1 cellular context compared by ENCODE assay signal in genomic region chr17:47323382-47324223, GRCh38.
TF ChIP-seq lines count a peak whose summit lies in the region.

TSS of gene EFCAB13 (plus strand) at chr17:47323955. CDS start at chr17:47328354, 4,399 bp downstream.

TF ChIP-seq in HepG2, 621 proteins besides CTCF, POLR2A, EP300 and RAD21 (continued from another document and continues in another):
- TF ChIP-seq HINFP (CRISPR knock-in tag; IDR thresholded peaks at IDR 0.05; ENCODE audit: low read depth) (peak; percentile 61; the same call in 1 of the 2 replicates), ZNF687 (CRISPR knock-in tag; IDR thresholded peaks at IDR 0.05) (peak; percentile 100), FOSL1 (CRISPR knock-in tag; IDR thresholded peaks at IDR 0.05; ENCODE audit: borderline replicate concordance) (no peak), SAP130 (CRISPR knock-in tag; IDR thresholded peaks at IDR 0.05; ENCODE audit: low read depth) (peak; percentile 85), AKNA (CRISPR knock-in tag; IDR thresholded peaks at IDR 0.05; ENCODE audit: borderline replicate concordance) (no peak), MNT (IDR thresholded peaks at IDR 0.05) (no peak), PHB2 (IDR thresholded peaks at IDR 0.05; ENCODE audit: partially characterized antibody) (no peak), THRA (CRISPR knock-in tag; IDR thresholded peaks at IDR 0.05; ENCODE audit: borderline replicate concordance) (peak; percentile 68; the same call in 1 of the 2 replicates), ZHX1 (CRISPR knock-in tag; IDR thresholded peaks at IDR 0.05; ENCODE audit: low read depth) (peak; percentile 95), GRHL1 (CRISPR knock-in tag; conservative IDR thresholded peaks at IDR 0.05) (no peak; the same call in 1 of the 2 replicates), ZNF205 (CRISPR knock-in tag; IDR thresholded peaks at IDR 0.05) (peak; percentile 56; the same call in 1 of the 2 replicates), ZNF629 (CRISPR knock-in tag; conservative IDR thresholded peaks at IDR 0.05) (0 out of 2 replicates have a peak, but pooled peaks have one; percentile 39), MED8 (CRISPR knock-in tag; IDR thresholded peaks at IDR 0.05; ENCODE audit: insufficient replicate concordance) (peak; percentile 54), ZBTB46 (CRISPR knock-in tag; IDR thresholded peaks at IDR 0.05; ENCODE audit: borderline replicate concordance) (0 out of 2 replicates have a peak, but pooled peaks have one; percentile 91), ZFP36L2 (CRISPR knock-in tag; IDR thresholded peaks at IDR 0.05) (no peak), ZNF747 (CRISPR knock-in tag; IDR thresholded peaks at IDR 0.05; ENCODE audit: borderline replicate concordance) (no peak), ZNF639 (CRISPR knock-in tag; conservative IDR thresholded peaks at IDR 0.05) (peak; percentile 92), ZNF674 (CRISPR knock-in tag; IDR thresholded peaks at IDR 0.05; ENCODE audit: low read depth) (peak; percentile 93; the same call in 1 of the 2 replicates), ZNF354B (CRISPR knock-in tag; IDR thresholded peaks at IDR 0.05) (no peak), ZNF792 (CRISPR knock-in tag; IDR thresholded peaks at IDR 0.05) (peak; percentile 97), ZBTB7A (CRISPR knock-in tag; IDR thresholded peaks at IDR 0.05) (peak; percentile 91), NRL (CRISPR knock-in tag; IDR thresholded peaks at IDR 0.05; ENCODE audit: borderline replicate concordance) (peak; percentile 99), MBNL3 (CRISPR knock-in tag; conservative IDR thresholded peaks at IDR 0.05) (no peak), ZNF264 (CRISPR knock-in tag; IDR thresholded peaks at IDR 0.05) (no peak; the same call in 1 of the 2 replicates), ZFP37 (CRISPR knock-in tag; IDR thresholded peaks at IDR 0.05; ENCODE audit: borderline replicate concordance) (peak; percentile 77; the same call in 1 of the 2 replicates), ZNF569 (CRISPR knock-in tag; IDR thresholded peaks at IDR 0.05; ENCODE audit: borderline replicate concordance) (no peak), NAIF1 (CRISPR knock-in tag; IDR thresholded peaks at IDR 0.05; ENCODE audit: borderline replicate concordance) (peak; percentile 81), KAT8 (CRISPR knock-in tag; IDR thresholded peaks at IDR 0.05) (peak; percentile 91), ZBTB25 (CRISPR knock-in tag; IDR thresholded peaks at IDR 0.05) (peak; percentile 79; the same call in 1 of the 2 replicates), ZSCAN22 (CRISPR knock-in tag; IDR thresholded peaks at IDR 0.05) (peak; percentile 85; the same call in 1 of the 2 replicates)
